In genomic region chr20:50312682-50313187, GRCh38 we compare ENCODE assay signal across 10 cellular contexts.
A peak's percentile ranks its signal among the peaks of the same experiment; 100 is the strongest.
DNase-seq lines count a peak whose midpoint lies in the region; ATAC-seq and TF ChIP-seq lines count a peak whose summit lies in the region.
"Had no signal": no experiment of that assay in that cellular context is flagged by ENCODE, and none has a peak within 500 bp of the region (broad histone marks: within the 10 kb centered on the region; RNA-seq: fewer than 3 reads in every experiment).

No MANE protein-coding gene starts in this region.

- peak; percentile 83 for DNase-seq in M059J (ENCODE audit: low read depth)
- DNase-seq in dermis microvascular lymphatic vessel endothelial cell (ENCODE audit: low read depth in 2 of 2), result peak; percentile 63 to 87
- DNase-seq in lower lobe of right lung, result peak; percentile 84
- peak; percentile 62 for DNase-seq in transverse colon
- DNase-seq in GF-D8 (lab: John Stamatoyannopoulos, UW), result no peak
- DNase-seq in stimulated activated CD4-positive, alpha-beta T cell treated with anti-CD3 and anti-CD28 coated beads, Interleukin-1b, Interleukin-23, amount 100 ng/mL, for 48 hours, result no peak
- no peak for DNase-seq in stimulated activated CD4-positive, alpha-beta T cell treated with anti-CD3 and anti-CD28 coated beads, Interleukin-12 subunit alpha, Interleukin-12 subunit beta, amount 100 ng/mL, for 4 hours
- DNase-seq in G401 (ENCODE audit: low spot score), result no peak
- DNase-seq: central memory CD4-positive, alpha-beta T cell; naive B cell had no signal

- no peak overlapping the region for H3K4me3 ChIP-seq in lower lobe of right lung
- H3K4me3 ChIP-seq in transverse colon, result no peak overlapping the region

- TF ChIP-seq CTCF in lower lobe of right lung (IDR thresholded peaks at IDR 0.05) (no peak), transverse colon (IDR thresholded peaks at IDR 0.05) (no peak)

- peaks cover 53% of the 10 kb centered on the region for H3K4me1 ChIP-seq in lower lobe of right lung
- H3K4me1 ChIP-seq in transverse colon, result peaks cover 3 to 27% (median 10%) of the 10 kb centered on the region in 4 donors

- no peak for TF ChIP-seq POLR2A in transverse colon (IDR thresholded peaks at IDR 0.05)

- no peak for TF ChIP-seq EP300 in transverse colon (IDR thresholded peaks at IDR 0.05; ENCODE audit: low read depth)

- H3K36me3 ChIP-seq in lower lobe of right lung (no peaks in the 10 kb centered on the region), transverse colon (no peaks in the 10 kb centered on the region)

- H3K27ac ChIP-seq in lower lobe of right lung (peak overlapping the region; percentile 70), transverse colon (peak overlapping the region; percentile 46 to 90 (median 76))

- no peaks in the 10 kb centered on the region for H3K9me3 ChIP-seq in lower lobe of right lung
- no peaks in the 10 kb centered on the region for H3K9me3 ChIP-seq in transverse colon

- WGBS in transverse colon (ENCODE audit: low coverage in 1 of 2), 2 donors, result 10 to 42% methylated on average over 2 to 12 of the region's 12 CpGs

- in situ Hi-C loops in transverse colon (cut with MboI; ENCODE audit: low pct_ligation_motif_present in 1 of 4, low pct_unique_long_range_greater_than_20kb in 1 of 4, low sequenced_read_pairs in 3 of 4) (no loop called here), G401 (cut with HindIII; ENCODE audit: low sequenced_read_pairs) (no loop called here)

- H3K27me3 ChIP-seq in lower lobe of right lung (ENCODE audit: low read depth) (no peaks in the 10 kb centered on the region), transverse colon (no peaks in the 10 kb centered on the region)

- peak; percentile 80 to 81 for ATAC-seq in lower lobe of right lung

- intact Hi-C loops in lower lobe of right lung (cut with DNase I) (no loop called here), transverse colon (cut with DNase I; ENCODE audit: low total_unique reads) (no loop called here)

Comparison
In these comparisons a context has a peak if more than half of its experiments do, and no peak if none do; other contexts are left out.
1. DNase-seq: peak in M059J (single experiment), dermis microvascular lymphatic vessel endothelial cell (2 of 2), lower lobe of right lung (single experiment) and transverse colon (single experiment); none in GF-D8 (single experiment), stimulated activated CD4-positive, alpha-beta T cell treated with anti-CD3 and anti-CD28 coated beads, Interleukin-1b, Interleukin-23, amount 100 ng/mL, for 48 hours (single experiment), stimulated activated CD4-positive, alpha-beta T cell treated with anti-CD3 and anti-CD28 coated beads, Interleukin-12 subunit alpha, Interleukin-12 subunit beta, amount 100 ng/mL, for 4 hours (single experiment) and G401 (single experiment).